Comparison of ENCODE assay signal across 25 cellular contexts in genomic region chr3:102526865-102527264, GRCh38.
A peak's percentile ranks its signal among the peaks of the same experiment; 100 is the strongest.
DNase-seq lines count a peak whose midpoint lies in the region; ATAC-seq, FAIRE-seq and TF ChIP-seq lines count a peak whose summit lies in the region.
"Had no signal": no experiment of that assay in that cellular context is flagged by ENCODE, and none has a peak within 500 bp of the region (broad histone marks: within the 10 kb centered on the region; RNA-seq: fewer than 3 reads in every experiment).

No MANE protein-coding gene starts in this region.

- no peak overlapping the region for H3K27ac ChIP-seq in PC-3 (ENCODE audit: low read length)
- H3K27ac ChIP-seq: BLaER1 had no signal

- H3K4me1 ChIP-seq in PC-3 (ENCODE audit: insufficient read depth, low read length) = peaks cover 33% of the 10 kb centered on the region
- H3K4me1 ChIP-seq: BE2C, Caco-2 had no signal

- no peak overlapping the region for H2AFZ ChIP-seq in PC-3 (ENCODE audit: low read length)

- CTCF ChIA-PET in PC-3 (lab: Charles Lee) = no interaction called here

- FAIRE-seq in islet of Langerhans (lab: Jason Lieb, UNC) = peak; percentile 73
- FAIRE-seq: A204.1, GM12878, GM19239 had no signal

- ATAC-seq in PC-3 (no peak), HG03442 (IDR thresholded peaks at IDR 0.05; ENCODE audit: unreplicated experiment) (no peak)
- ATAC-seq: GM12878 had no signal

- no peaks in the 10 kb centered on the region for H3K36me3 ChIP-seq in PC-3 (ENCODE audit: low read depth, low read length)
- H3K36me3 ChIP-seq: BE2C, BLaER1 had no signal

- no peaks in the 10 kb centered on the region for H3K79me2 ChIP-seq in PC-3 (ENCODE audit: low read length)

- intact Hi-C loops in PC-3 (cut with micrococcal nuclease) = loop anchor here (2.0 kb wide), 1 partner anchor 126 kb away; no protein-coding TSS in a partner anchor

- TF ChIP-seq CTCF in PC-3 (conservative IDR thresholded peaks at IDR 0.05; ENCODE audit: low read depth, low read length) = no peak

- H3K9me3 ChIP-seq in PC-3 (ENCODE audit: low read length) = no peaks in the 10 kb centered on the region
- H3K9me3 ChIP-seq: BE2C, BLaER1, Caco-2 had no signal

- H4K20me1 ChIP-seq in PC-3 (ENCODE audit: low read length) = no peaks in the 10 kb centered on the region
- H4K20me1 ChIP-seq: BLaER1 had no signal

- H3F3A ChIP-seq in PC-3 (ENCODE audit: low read length, unreplicated experiment) = no peaks in the 10 kb centered on the region

- H3K9ac ChIP-seq in PC-3 (ENCODE audit: low read length) = no peak overlapping the region
- H3K9ac ChIP-seq: BLaER1 had no signal

- no peaks in the 10 kb centered on the region for H3K9me2 ChIP-seq in PC-3 (replicated peaks; ENCODE audit: low read length)

- H3K4me3 ChIP-seq in PC-3 (ENCODE audit: low read length) = no peak overlapping the region
- H3K4me3 ChIP-seq: BLaER1, GM12878 had no signal

- no peaks in the 10 kb centered on the region for H3K27me3 ChIP-seq in PC-3 (ENCODE audit: low read length)
- H3K27me3 ChIP-seq: BE2C, BLaER1 had no signal

- POLR2A ChIA-PET in PC-3 (lab: Charles Lee; ENCODE audit: unreplicated experiment) = no interaction called here

- H3K4me2 ChIP-seq in PC-3 (ENCODE audit: low read length) = no peak overlapping the region
- H3K4me2 ChIP-seq: BLaER1 had no signal

- no TSS peak for BruUV-seq in PC-3 (replicated peaks; lab: Mats Ljungman, UMichigan)

- DNase-seq in COLO829 (ENCODE audit: low spot score) = peak; percentile 54
- DNase-seq in PC-3 = peak; percentile 16
- no peak for DNase-seq in D341Med (ENCODE audit: low spot score)
- DNase-seq: 8988T; ACHN; BE2C; C1 segment of cervical spinal cord; Caco-2; Calu3; CD4-positive, alpha-beta memory T cell; CD4-positive, CD25-positive, alpha-beta regulatory T cell; CD8-positive, alpha-beta memory T cell; DMS 273 treated with DMSO at 0.1 percent for 48 hours; DMS153; DMS53; DMS79; DND-41; EL; GDM1 had no signal
